1 cellular context compared by ENCODE assay signal in genomic region chr14:23324455-23324846, GRCh38.
TF ChIP-seq lines count a peak whose summit lies in the region.

No MANE protein-coding gene starts in this region.

TF ChIP-seq in HEK293, 187 proteins besides CTCF, POLR2A, EP300 and RAD21:
- TF ChIP-seq WT1 (tag by site-specific recombination; IDR thresholded peaks at IDR 0.05) (peak; percentile 88), ZBTB10 (tag by site-specific recombination; IDR thresholded peaks at IDR 0.05) (no peak)
TF ChIP-seq in HEK293: peak in this region for 1.
